Comparison of ENCODE assay signal across 28 cellular contexts in genomic region chr1:215554865-215555264, GRCh38.
"Had no signal": no experiment of that assay in that cellular context is flagged by ENCODE, and none has a peak within 500 bp of the region (broad histone marks: within the 10 kb centered on the region; RNA-seq: fewer than 3 reads in every experiment).

No MANE protein-coding gene starts in this region.

- H3K4me3 ChIP-seq: colonic mucosa, esophagus squamous epithelium, gastrocnemius medialis, heart right ventricle, left lung, lower lobe of right lung, mucosa of descending colon had no signal

- ATAC-seq: effector memory CD8-positive, alpha-beta T cell; esophagus mucosa; gastrocnemius medialis; heart right ventricle; left cardiac atrium; left lung; left ventricle myocardium superior; lower lobe of right lung; mucosa of descending colon had no signal

- H3K36me3 ChIP-seq: colonic mucosa, esophagus squamous epithelium, gastrocnemius medialis, heart right ventricle, left lung, lower lobe of right lung had no signal

- H3K27me3 ChIP-seq: colonic mucosa, esophagus squamous epithelium, gastrocnemius medialis, heart right ventricle had no signal

- H3K27me3 Mint-ChIP-seq: effector memory CD8-positive, alpha-beta T cell had no signal

- H3K4me1 ChIP-seq: colonic mucosa, esophagus squamous epithelium, gastrocnemius medialis, heart right ventricle, left lung, lower lobe of right lung had no signal

- DNase-seq: colonic mucosa; cortex of kidney; effector CD8-positive, alpha-beta T cell; effector memory CD8-positive, alpha-beta T cell; endodermal cell; erythroblast; esophagus squamous epithelium; foreskin fibroblast; foreskin melanocyte; gastrocnemius medialis; glutamatergic neuron; head of caudate nucleus; heart right ventricle; hippocampal formation; left cardiac atrium; left lung; left ventricle myocardium superior; lower lobe of right lung; mesenchymal stem cell; mucosa of descending colon; naive B cell had no signal

- H3K9me3 Mint-ChIP-seq: endodermal cell had no signal

- H3K27ac ChIP-seq: colonic mucosa, epithelial cell of prostate, esophagus squamous epithelium, gastrocnemius medialis, heart right ventricle, left lung, lower lobe of right lung had no signal

- H3K4me1 Mint-ChIP-seq: endodermal cell, mesothelial cell of epicardium had no signal

- FAIRE-seq: endometrium, islet of Langerhans, keratinocyte had no signal

- H3K9me3 ChIP-seq: colonic mucosa, esophagus squamous epithelium, gastrocnemius medialis, mucosa of descending colon had no signal

- H3K27ac Mint-ChIP-seq: dendritic cell treated with granulocyte-macrophage colony-stimulating factor and Interleukin-4, amounts not matched to agents 40 ng/mL and 50 ng/mL, for 4 days; effector memory CD8-positive, alpha-beta T cell; endodermal cell; mesothelial cell of epicardium; naive B cell had no signal

- H3K4me3 Mint-ChIP-seq: dendritic cell treated with granulocyte-macrophage colony-stimulating factor and Interleukin-4, amounts not matched to agents 40 ng/mL and 50 ng/mL, for 4 days; effector memory CD8-positive, alpha-beta T cell; endodermal cell; mesothelial cell of epicardium; naive B cell had no signal
